ENCODE assay signal across 1 cellular context in genomic region chr3:53089511-53089910, GRCh38.
TF ChIP-seq lines count a peak whose summit lies in the region.

No MANE protein-coding gene starts in this region.

TF ChIP-seq in H1, 55 proteins besides CTCF, POLR2A, EP300 and RAD21:
- TF ChIP-seq RNF2 (IDR thresholded peaks at IDR 0.05; ENCODE audit: borderline replicate concordance, low read depth, low read length, missing control alignments, poor library complexity, severe bottlenecking) (no peak), HDAC6 (IDR thresholded peaks at IDR 0.05; ENCODE audit: low read depth, low read length) (no peak), PHF8 (conservative IDR thresholded peaks at IDR 0.05; ENCODE audit: low read depth, low read length) (no peak), SUZ12 (IDR thresholded peaks at IDR 0.05; ENCODE audit: low read length) (no peak), POU5F1 (IDR thresholded peaks at IDR 0.05; ENCODE audit: low read depth, low read length) (no peak), HDAC2 (IDR thresholded peaks at IDR 0.05; ENCODE audit: borderline replicate concordance in 1 of 2, low read depth in 2 of 2, low read length in 2 of 2) (no peak), CEBPB (IDR thresholded peaks at IDR 0.05; ENCODE audit: low read depth, low read length) (no peak), TAF7 (optimal IDR thresholded peaks at IDR 0.05; ENCODE audit: borderline replicate concordance, low read depth, low read length) (no peak), BCL11A (IDR thresholded peaks at IDR 0.05; ENCODE audit: low read depth in 2 of 2, low read length in 2 of 2) (no peak), CBX5 (IDR thresholded peaks at IDR 0.05; ENCODE audit: low read depth, low read length) (no peak)
